Comparison of ENCODE assay signal across 8 cellular contexts in genomic region chr2:178450574-178451429, GRCh38. TPM values are rescaled to one million over a fixed set of nuclear protein-coding genes. Genes with fewer than 3 reads are reported as not detected.
DNase-seq lines count a peak whose midpoint lies in the region; ATAC-seq, FAIRE-seq and TF ChIP-seq lines count a peak whose summit lies in the region.

PJVK (plus strand) TSS chr2:178451378; CDS start chr2:178453410, 2,032 bp downstream.
PRKRA (minus strand) TSS chr2:178451175; CDS start chr2:178451030, 145 bp downstream.

- H3K9me3 ChIP-seq in smooth muscle cell (replicated peaks; ENCODE audit: low read depth), result no peaks in the 10 kb centered on the region

- H3K4me3 ChIP-seq in WI38 (ENCODE audit: low read depth, low read length) (peak within 1 kb of the TSS; percentile 83), bronchial epithelial cell (ENCODE audit: low read depth, low read length) (peak within 1 kb of the TSS; percentile 94), smooth muscle cell (peak within 1 kb of the TSS; percentile 92)

- H3K27me3 ChIP-seq in bronchial epithelial cell (ENCODE audit: control insufficient read depth, insufficient read depth, low read length), result no peaks in the 10 kb centered on the region
- no peaks in the 10 kb centered on the region for H3K27me3 ChIP-seq in smooth muscle cell (ENCODE audit: low read depth)

- peaks cover 5% of the 10 kb centered on the region for H3F3A ChIP-seq in smooth muscle cell (ENCODE audit: low read depth)

- H3K36me3 ChIP-seq in bronchial epithelial cell (ENCODE audit: control insufficient read depth, insufficient read depth, low read length) (peaks cover 6% of the 10 kb centered on the region), smooth muscle cell (ENCODE audit: low read depth) (peaks cover 7% of the 10 kb centered on the region)

- peak within 1 kb of the TSS; percentile 98 for H3K4me2 ChIP-seq in smooth muscle cell

- H3K27ac ChIP-seq in smooth muscle cell (ENCODE audit: low read depth), result peak within 1 kb of the TSS; percentile 96

- TF ChIP-seq CTCF in WI38 (IDR thresholded peaks at IDR 0.05; ENCODE audit: low read depth, low read length) (no peak), bronchial epithelial cell (IDR thresholded peaks at IDR 0.05; ENCODE audit: insufficient read depth, low read length, severe bottlenecking) (no peak), smooth muscle cell (IDR thresholded peaks at IDR 0.05; ENCODE audit: borderline replicate concordance, insufficient read depth, poor library complexity, severe bottlenecking) (no peak)

- H3K9ac ChIP-seq in smooth muscle cell (ENCODE audit: low read depth), result peak within 1 kb of the TSS; percentile 98

- WGBS in smooth muscle cell (ENCODE audit: low lambda C conversion rate), result under 1% methylated on average over 49 of the region's 91 CpGs

- peak; percentile 98 for DNase-seq in AG08395 (ENCODE audit: low spot score)
- DNase-seq in NCI-H2227 (lab: John Stamatoyannopoulos, UW; ENCODE audit: unreplicated experiment), result peak; percentile 100
- DNase-seq in bronchial epithelial cell (ENCODE audit: low read depth), result peak; percentile 86
- DNase-seq in iPS-NIHi7 (ENCODE audit: extremely low spot score), result peak; percentile 97
- peak; percentile 92 for DNase-seq in smooth muscle cell (lab: John Stamatoyannopoulos, UW; ENCODE audit: unreplicated experiment)

- peaks cover 29% of the 10 kb centered on the region for H4K20me1 ChIP-seq in smooth muscle cell (ENCODE audit: low read depth)

- peak; percentile 86 for ATAC-seq in GM18909 (IDR thresholded peaks at IDR 0.05; ENCODE audit: poor library complexity, unreplicated experiment)
- peak; percentile 83 for ATAC-seq in HG03159 (IDR thresholded peaks at IDR 0.05; ENCODE audit: unreplicated experiment)

- no peak for FAIRE-seq in bronchial epithelial cell (lab: Jason Lieb, UNC)

- H3K4me1 ChIP-seq in smooth muscle cell (ENCODE audit: low read depth), result peaks cover 10% of the 10 kb centered on the region

- H3K79me2 ChIP-seq in smooth muscle cell (ENCODE audit: low read depth), result peaks cover 29% of the 10 kb centered on the region

- H2AFZ ChIP-seq in smooth muscle cell (ENCODE audit: low read depth), result peak within 1 kb of the TSS; percentile 90

RNA-seq across cellular contexts. Expression of gene PJVK, which starts in this region (rescaled TPM):
- total RNA-seq in bronchial epithelial cell (1.2 and 2.4 TPM in 2 replicates), smooth muscle cell (1.7 and 3.3 TPM in 2 replicates)
- 1.9 and 2.7 TPM in 2 replicates for polyA plus RNA-seq in smooth muscle cell

RNA-seq across cellular contexts. Expression of gene PRKRA, which starts in this region (rescaled TPM):
- total RNA-seq in bronchial epithelial cell (42.6 and 45.5 TPM in 2 replicates), smooth muscle cell (57.5 and 65.0 TPM in 2 replicates)
- polyA plus RNA-seq in smooth muscle cell, result 45.0 and 48.8 TPM in 2 replicates

Comparison
In these comparisons a context has a peak if more than half of its experiments do, and no peak if none do; other contexts are left out.
1. Peak in every context shown above with its lines: DNase-seq, ATAC-seq, H3K4me3 ChIP-seq and H3K27ac ChIP-seq.